Comparison of ENCODE assay signal across 16 cellular contexts in genomic region chr13:110554227-110554836, GRCh38.
"Had no signal": no experiment of that assay in that cellular context is flagged by ENCODE, and none has a peak within 500 bp of the region (broad histone marks: within the 10 kb centered on the region; RNA-seq: fewer than 3 reads in every experiment).

No MANE protein-coding gene starts in this region.

- H3K9me3 ChIP-seq: adrenal gland, ascending aorta, tibial artery had no signal

- H3K27ac ChIP-seq: ascending aorta, foreskin keratinocyte, tibial artery had no signal

- H3K4me1 ChIP-seq: foreskin keratinocyte had no signal

- H3K36me3 ChIP-seq: adrenal gland had no signal

- H3K4me3 ChIP-seq: adrenal gland, ascending aorta, tibial artery had no signal

- H3K27me3 ChIP-seq: adrenal gland, ascending aorta, foreskin keratinocyte, tibial artery had no signal

- ATAC-seq: activated T-helper 17 cell treated with anti-CD3 and anti-CD28 coated beads, Interleukin-2, amount 50 U/mL, for 72 hours; foreskin keratinocyte had no signal

- DNase-seq: activated CD4-positive, alpha-beta T cell treated with anti-CD3 and anti-CD28 coated beads for 1 hour; activated CD4-positive, alpha-beta T cell treated with anti-CD3 and anti-CD28 coated beads, Interleukin-2, amount 50 U/mL, for 1 hour; activated CD8-positive, alpha-beta memory T cell treated with anti-CD3 and anti-CD28 coated beads for 24 hours; activated CD8-positive, alpha-beta memory T cell treated with anti-CD3 and anti-CD28 coated beads, Interleukin-2, amount 50 U/mL, for 4 hours; activated naive CD4-positive, alpha-beta T cell; activated T-cell treated with anti-CD3 and anti-CD28 coated beads, Interleukin-2, amount 50 U/mL, for 24 hours; adrenal gland; central memory CD4-positive, alpha-beta T cell; dermis blood vessel endothelial cell; effector CD8-positive, alpha-beta T cell; foreskin keratinocyte; nephron progenitor cell; nucleus accumbens; tibial artery had no signal
